Comparison of ENCODE assay signal across 8 cellular contexts in genomic region chr6:149318581-149319286, GRCh38. TPM values are rescaled to one million over a fixed set of nuclear protein-coding genes. Genes with fewer than 3 reads are reported as not detected.
DNase-seq lines count a peak whose midpoint lies in the region; ATAC-seq and TF ChIP-seq lines count a peak whose summit lies in the region.

No MANE protein-coding gene starts in this region.

- H3K9me3 ChIP-seq in Panc1 (ENCODE audit: control insufficient read depth, insufficient read depth, low read depth, low read length) = no peaks in the 10 kb centered on the region
- H3K9me3 ChIP-seq in mucosa of stomach (ENCODE audit: control insufficient read depth, low read length) = no peaks in the 10 kb centered on the region

- BruUV-seq in Panc1 (replicated peaks; lab: Mats Ljungman, UMichigan) = no TSS peak

- H3K4me3 ChIP-seq in HFF-Myc (replicated peaks; ENCODE audit: low read depth, low read length) (peak overlapping the region; percentile 69), Panc1 (ENCODE audit: low read depth in 2 of 2, low read length in 2 of 2) (peak overlapping the region; percentile 60 to 83), coronary artery (peak overlapping the region; percentile 97), mucosa of stomach (ENCODE audit: low read length) (peak overlapping the region; percentile 37)

- H3K27me3 ChIP-seq in Panc1 (ENCODE audit: control insufficient read depth, insufficient read depth, low read length) = peaks cover 5% of the 10 kb centered on the region; the same call in 1 of the 2 replicates
- no peaks in the 10 kb centered on the region for H3K27me3 ChIP-seq in mucosa of stomach (ENCODE audit: control insufficient read depth, insufficient read depth, low read length)

- intact Hi-C loops in Panc1 (cut with micrococcal nuclease; ENCODE audit: unreplicated experiment) = loop anchor here (10.0 kb wide), 1 partner anchor 234 kb away; no protein-coding TSS in a partner anchor

- TF ChIP-seq CTCF in HFF-Myc (IDR thresholded peaks at IDR 0.05; ENCODE audit: low read depth, low read length, missing control alignments) (no peak), Panc1 (IDR thresholded peaks at IDR 0.05) (no peak), coronary artery (IDR thresholded peaks at IDR 0.05) (no peak)

- CTCF ChIA-PET in Panc1 (lab: Charles Lee) = no interaction called here

- H3K4me1 ChIP-seq in Panc1 (ENCODE audit: control insufficient read depth, insufficient read depth, low read length) (peaks cover 32% of the 10 kb centered on the region), mucosa of stomach (ENCODE audit: control insufficient read depth, insufficient read depth, low read length) (no peaks in the 10 kb centered on the region)

- peak; percentile 66 for DNase-seq in activated CD8-positive, alpha-beta memory T cell treated with anti-CD3 and anti-CD28 coated beads for 24 hours
- DNase-seq in activated CD8-positive, alpha-beta memory T cell treated with anti-CD3 and anti-CD28 coated beads, Interleukin-2, amount 50 U/mL, for 4 hours = no peak
- DNase-seq in HFF-Myc (ENCODE audit: extremely low read depth, low read depth) (no peak), Panc1 (ENCODE audit: low read depth, low spot score) (no peak), coronary artery (ENCODE audit: low spot score) (no peak), NCI-H2196 treated with DMSO at 0.1 percent for 48 hours (lab: John Stamatoyannopoulos, UW; ENCODE audit: unreplicated experiment) (no peak)

- H3K27ac ChIP-seq in Panc1 (ENCODE audit: low read length) (peak overlapping the region; percentile 44), coronary artery (peak overlapping the region; percentile 98 to 99)

- in situ Hi-C loops in Panc1 (cut with HindIII; ENCODE audit: low pct_unique_long_range_greater_than_20kb, low sequenced_read_pairs) = no loop called here

- H3K36me3 ChIP-seq in Panc1 (ENCODE audit: control insufficient read depth, insufficient read depth, low read length) = no peaks in the 10 kb centered on the region; the same call in 1 of the 2 replicates
- H3K36me3 ChIP-seq in mucosa of stomach (ENCODE audit: control insufficient read depth, insufficient read depth, low read length) = no peaks in the 10 kb centered on the region

- H3K9ac ChIP-seq in mucosa of stomach (ENCODE audit: low read length) = peak overlapping the region; percentile 75

- no peak for ATAC-seq in Panc1
- no peak for ATAC-seq in GM19463 (IDR thresholded peaks at IDR 0.05; ENCODE audit: unreplicated experiment)

- POLR2A ChIA-PET in Panc1 (lab: Charles Lee) = no interaction called here

RNA-seq across cellular contexts. Expression of gene TAB2, which starts 1.2 kb away (rescaled TPM):
- total RNA-seq in Panc1 (2021; ENCODE audit: unreplicated experiment) = 47.2 TPM
- 24.1 TPM for polyA plus RNA-seq in Panc1 (2012; ENCODE audit: insufficient read length)

Comparison
In these comparisons a context has a peak if more than half of its experiments do, and no peak if none do; other contexts are left out.
1. H3K4me3 ChIP-seq: peak in every context shown above with its lines; median percentile 97 in coronary artery; 72 in Panc1; 69 in HFF-Myc; 37 in mucosa of stomach.